In genomic region chr5:126366199-126366560, GRCh38 we compare ENCODE assay signal across 30 cellular contexts. TPM values are rescaled to one million over a fixed set of nuclear protein-coding genes. Genes with fewer than 3 reads are reported as not detected.
DNase-seq lines count a peak whose midpoint lies in the region; ATAC-seq, FAIRE-seq and TF ChIP-seq lines count a peak whose summit lies in the region.
"Had no signal": no experiment of that assay in that cellular context is flagged by ENCODE, and none has a peak within 500 bp of the region (broad histone marks: within the 10 kb centered on the region; RNA-seq: fewer than 3 reads in every experiment).

No MANE protein-coding gene starts in this region.

- TF ChIP-seq CTCF in chondrocyte (IDR thresholded peaks at IDR 0.05), result no peak
- TF ChIP-seq CTCF in pancreas (IDR thresholded peaks at IDR 0.05), result no peak

- H3K4me1 Mint-ChIP-seq in chondrocyte (ENCODE audit: low read depth), result peaks cover 43% of the 10 kb centered on the region
- peaks cover 4% of the 10 kb centered on the region for H3K4me1 Mint-ChIP-seq in activated T-cell treated with anti-CD3 and anti-CD28 coated beads, Interleukin-2, amount 50 U/mL, for 24 hours (ENCODE audit: low read depth)
- H3K4me1 Mint-ChIP-seq: activated naive CD4-positive, alpha-beta T cell treated with anti-CD3 and anti-CD28 coated beads, Interleukin-2, amount 10 ng/mL, durations not matched to agents 7 days and 5 days had no signal

- peak overlapping the region in 2 of 4 donors; percentile 23 to 48 for H3K27ac ChIP-seq in pancreas
- H3K27ac ChIP-seq: BLaER1 treated with 17β-estradiol and CSF1 and Interleukin-3, amounts not matched to agents 10 nM and 100 nM; esophagus muscularis mucosa; GM23248; neutrophil; thoracic aorta had no signal

- no peaks in the 10 kb centered on the region for H3K36me3 ChIP-seq in pancreas
- H3K36me3 ChIP-seq: BLaER1 treated with 17β-estradiol and CSF1 and Interleukin-3, amounts not matched to agents 10 nM and 100 nM; esophagus muscularis mucosa; neutrophil; thoracic aorta had no signal

- no peak for FAIRE-seq in pancreas (lab: Jason Lieb, UNC)

- H3K9me3 ChIP-seq in pancreas, result no peaks in the 10 kb centered on the region
- H3K9me3 ChIP-seq: esophagus muscularis mucosa, neutrophil, thoracic aorta had no signal

- no peaks in the 10 kb centered on the region for H3K27me3 Mint-ChIP-seq in chondrocyte (ENCODE audit: low read depth)
- no peaks in the 10 kb centered on the region for H3K27me3 Mint-ChIP-seq in activated T-cell treated with anti-CD3 and anti-CD28 coated beads, Interleukin-2, amount 50 U/mL, for 24 hours
- H3K27me3 Mint-ChIP-seq: activated naive CD4-positive, alpha-beta T cell treated with anti-CD3 and anti-CD28 coated beads, Interleukin-2, amount 10 ng/mL, durations not matched to agents 7 days and 5 days had no signal

- no peak overlapping the region for H3K4me3 Mint-ChIP-seq in chondrocyte (ENCODE audit: unreplicated experiment)
- no peak overlapping the region for H3K4me3 Mint-ChIP-seq in activated T-cell treated with anti-CD3 and anti-CD28 coated beads, Interleukin-2, amount 50 U/mL, for 24 hours
- H3K4me3 Mint-ChIP-seq: activated naive CD4-positive, alpha-beta T cell treated with anti-CD3 and anti-CD28 coated beads, Interleukin-2, amount 10 ng/mL, durations not matched to agents 7 days and 5 days; activated T-helper 1 cell treated with anti-CD3 and anti-CD28 coated beads, Interleukin-12 subunit alpha, Interleukin-12 subunit beta, Interleukin-2, Interleukin-4 antibody, amounts not matched to agents 30 ng/mL and 10 ng/mL and 1 ng/mL, durations not matched to agents 14 hours and 24 hours and 36 hours; endodermal cell; HFFc6 had no signal

- H3K4me3 ChIP-seq in pancreas, result no peak overlapping the region
- H3K4me3 ChIP-seq: BLaER1 treated with 17β-estradiol and CSF1 and Interleukin-3, amounts not matched to agents 10 nM and 100 nM; esophagus muscularis mucosa; GM23248; thoracic aorta had no signal

- DNase-seq in COLO668 (lab: John Stamatoyannopoulos, UW; ENCODE audit: unreplicated experiment) (peak; percentile 4), LHCN-M2 (ENCODE audit: low read depth) (peak; percentile 45), chondrocyte (ENCODE audit: low spot score) (no peak), pancreas (no peak)
- DNase-seq in activated naive CD4-positive, alpha-beta T cell treated with anti-CD3 and anti-CD28 coated beads, Interleukin-2, amount 50 U/mL, for 72 hours (ENCODE audit: low spot score in 2 of 2), result no peak
- no peak for DNase-seq in activated T-cell treated with anti-CD3 and anti-CD28 coated beads, Interleukin-2, amount 50 U/mL, for 24 hours
- DNase-seq: activated CD4-positive, alpha-beta T cell treated with anti-CD3 and anti-CD28 coated beads, Interleukin-2, amount 50 U/mL, for 48 hours; activated naive CD4-positive, alpha-beta T cell treated with anti-CD3 and anti-CD28 coated beads, Interleukin-2, amount 10 ng/mL, durations not matched to agents 7 days and 5 days; amniotic stem cell; cortex of kidney; endodermal cell; foreskin melanocyte; GM23248; HFFc6; Kasumi-1; left colon; mesenchymal stem cell; NCI-H1092; NCI-H187 treated with DMSO at 0.1 percent for 48 hours; NCI-H226; NCI-H748 treated with DMSO at 0.1 percent for 48 hours; RPMI8226; stimulated activated naive CD4-positive, alpha-beta T cell treated with Interleukin-2 at 50 U/mL for 16 hours; T-helper 1 cell had no signal

- H3K36me3 Mint-ChIP-seq in chondrocyte (ENCODE audit: low read depth), result no peaks in the 10 kb centered on the region
- no peaks in the 10 kb centered on the region for H3K36me3 Mint-ChIP-seq in activated naive CD4-positive, alpha-beta T cell treated with anti-CD3 and anti-CD28 coated beads, Interleukin-2, amount 50 U/mL, for 72 hours
- H3K36me3 Mint-ChIP-seq in activated T-cell treated with anti-CD3 and anti-CD28 coated beads, Interleukin-2, amount 50 U/mL, for 24 hours (ENCODE audit: low read depth), result no peaks in the 10 kb centered on the region
- H3K36me3 Mint-ChIP-seq: activated naive CD4-positive, alpha-beta T cell treated with anti-CD3 and anti-CD28 coated beads, Interleukin-2, amount 10 ng/mL, durations not matched to agents 7 days and 5 days had no signal

- whole genome bisulfite sequencing in pancreas, 2 donors, result 0 to 13% methylated on average over 1 of the region's 1 CpG

- H3K9me3 Mint-ChIP-seq in chondrocyte (ENCODE audit: low read depth), result no peaks in the 10 kb centered on the region
- no peaks in the 10 kb centered on the region for H3K9me3 Mint-ChIP-seq in activated naive CD4-positive, alpha-beta T cell treated with anti-CD3 and anti-CD28 coated beads, Interleukin-2, amount 50 U/mL, for 72 hours
- H3K9me3 Mint-ChIP-seq in activated T-cell treated with anti-CD3 and anti-CD28 coated beads, Interleukin-2, amount 50 U/mL, for 24 hours, result no peaks in the 10 kb centered on the region
- H3K9me3 Mint-ChIP-seq: activated naive CD4-positive, alpha-beta T cell treated with anti-CD3 and anti-CD28 coated beads, Interleukin-2, amount 10 ng/mL, durations not matched to agents 7 days and 5 days; activated T-helper 1 cell treated with anti-CD3 and anti-CD28 coated beads, Interleukin-12 subunit alpha, Interleukin-12 subunit beta, Interleukin-2, Interleukin-4 antibody, amounts not matched to agents 30 ng/mL and 10 ng/mL and 1 ng/mL, durations not matched to agents 14 hours and 24 hours and 36 hours; endodermal cell; HFFc6 had no signal

- ATAC-seq in pancreas, result peak in 3 of 4 donors; percentile 7 to 36 (median 24)
- ATAC-seq in HG02763 (IDR thresholded peaks at IDR 0.05; ENCODE audit: unreplicated experiment), result no peak
- no peak for ATAC-seq in activated naive CD4-positive, alpha-beta T cell treated with anti-CD3 and anti-CD28 coated beads, Interleukin-2, amount 50 U/mL, for 72 hours
- ATAC-seq: left colon had no signal

- intact Hi-C loops in pancreas (cut with DNase I), result no loop called here

- peaks cover 29 to 47% (median 46%) of the 10 kb centered on the region in 3 donors for H3K4me1 ChIP-seq in pancreas

- peak overlapping the region; percentile 14 for H3K27ac Mint-ChIP-seq in chondrocyte (ENCODE audit: unreplicated experiment)
- no peak overlapping the region for H3K27ac Mint-ChIP-seq in activated naive CD4-positive, alpha-beta T cell treated with anti-CD3 and anti-CD28 coated beads, Interleukin-2, amount 50 U/mL, for 72 hours
- H3K27ac Mint-ChIP-seq in activated T-cell treated with anti-CD3 and anti-CD28 coated beads, Interleukin-2, amount 50 U/mL, for 24 hours, result no peak overlapping the region
- H3K27ac Mint-ChIP-seq: activated naive CD4-positive, alpha-beta T cell treated with anti-CD3 and anti-CD28 coated beads, Interleukin-2, amount 10 ng/mL, durations not matched to agents 7 days and 5 days; activated T-helper 1 cell treated with anti-CD3 and anti-CD28 coated beads, Interleukin-12 subunit alpha, Interleukin-12 subunit beta, Interleukin-2, Interleukin-4 antibody, amounts not matched to agents 30 ng/mL and 10 ng/mL and 1 ng/mL, durations not matched to agents 14 hours and 24 hours and 36 hours; endodermal cell; HFFc6 had no signal

- H3K27me3 ChIP-seq in pancreas, result no peaks in the 10 kb centered on the region
- H3K27me3 ChIP-seq: BLaER1 treated with 17β-estradiol and CSF1 and Interleukin-3, amounts not matched to agents 10 nM and 100 nM; esophagus muscularis mucosa; neutrophil had no signal

RNA-seq across cellular contexts. Expression of gene GRAMD2B, which starts 57.0 kb away (rescaled TPM):
- total RNA-seq in LHCN-M2 (2014; rRNA removed) (16.3 and 23.1 TPM in 2 replicates), chondrocyte (56.5 to 72.4 TPM (median 61.5 TPM) in 3 replicates), pancreas (10 to 100 TPM in 1 of 6 donors, 1 to 10 TPM in 5; 4.5 to 10.3 (median 6.5) TPM)
- 53.8 TPM for polyA plus RNA-seq in LHCN-M2 (2012)
- 10 to 100 TPM in 1 of 2 donors, 1 to 10 TPM in 1; 4.4 to 11.8 TPM for polyA plus RNA-seq in pancreas
- 1 to 10 TPM; 9.5 to 9.6 TPM for total RNA-seq in activated naive CD4-positive, alpha-beta T cell treated with anti-CD3 and anti-CD28 coated beads, Interleukin-2, amount 50 U/mL, for 72 hours

Comparison
In these comparisons a context has a peak if more than half of its experiments do, and no peak if none do; other contexts are left out.
1. DNase-seq: peak in COLO668 (single experiment) and LHCN-M2 (single experiment); none in chondrocyte (single experiment), pancreas (0 of 6), activated naive CD4-positive, alpha-beta T cell treated with anti-CD3 and anti-CD28 coated beads, Interleukin-2, amount 50 U/mL, for 72 hours (0 of 2) and activated T-cell treated with anti-CD3 and anti-CD28 coated beads, Interleukin-2, amount 50 U/mL, for 24 hours (single experiment).
2. ATAC-seq: peak in pancreas (3 of 4); none in HG02763 (single experiment) and activated naive CD4-positive, alpha-beta T cell treated with anti-CD3 and anti-CD28 coated beads, Interleukin-2, amount 50 U/mL, for 72 hours (0 of 2).